1 cellular context compared by ENCODE assay signal in genomic region chr20:25378189-25378883, GRCh38.
TF ChIP-seq lines count a peak whose summit lies in the region.

No MANE protein-coding gene starts in this region.

TF ChIP-seq in HepG2, 621 proteins besides CTCF, POLR2A, EP300 and RAD21 (continued from another document and continues in another):
- TF ChIP-seq E2F1 (CRISPR knock-in tag; IDR thresholded peaks at IDR 0.05) (no peak), MXD3 (CRISPR knock-in tag; IDR thresholded peaks at IDR 0.05) (no peak), ZNF761 (CRISPR knock-in tag; conservative IDR thresholded peaks at IDR 0.05) (peak; percentile 48; the same call in 1 of the 2 replicates), ZBTB46 (CRISPR knock-in tag; IDR thresholded peaks at IDR 0.05; ENCODE audit: borderline replicate concordance) (0 out of 2 replicates have a peak, but pooled peaks have one; percentile 29), ZBTB25 (CRISPR knock-in tag; IDR thresholded peaks at IDR 0.05) (peak; percentile 60; the same call in 1 of the 2 replicates), ZFY (CRISPR knock-in tag; IDR thresholded peaks at IDR 0.05) (0 out of 2 replicates have a peak, but pooled peaks have one; percentile 15), ZNF225 (CRISPR knock-in tag; IDR thresholded peaks at IDR 0.05) (no peak), ZNF841 (CRISPR knock-in tag; IDR thresholded peaks at IDR 0.05; ENCODE audit: borderline replicate concordance) (0 out of 2 replicates have a peak, but pooled peaks have one; percentile 69), NFRKB (IDR thresholded peaks at IDR 0.05) (no peak), KDM1A (CRISPR knock-in tag; IDR thresholded peaks at IDR 0.05) (peak; percentile 90), ZBTB37 (CRISPR knock-in tag; IDR thresholded peaks at IDR 0.05) (peak; percentile 88; the same call in 1 of the 2 replicates), DRAP1 (CRISPR knock-in tag; IDR thresholded peaks at IDR 0.05) (no peak; the same call in 1 of the 2 replicates), HNRNPK (IDR thresholded peaks at IDR 0.05; ENCODE audit: low read depth, low read length, poor library complexity, severe bottlenecking) (peak; percentile 52), JDP2 (CRISPR knock-in tag; IDR thresholded peaks at IDR 0.05; ENCODE audit: borderline replicate concordance) (no peak), ZNF552 (CRISPR knock-in tag; IDR thresholded peaks at IDR 0.05; ENCODE audit: borderline replicate concordance) (no peak), THAP9 (CRISPR knock-in tag; IDR thresholded peaks at IDR 0.05; ENCODE audit: borderline replicate concordance) (no peak), ELF3 (CRISPR knock-in tag; IDR thresholded peaks at IDR 0.05) (peak; percentile 73), MXD1 (CRISPR knock-in tag; IDR thresholded peaks at IDR 0.05) (no peak), PTBP1 (IDR thresholded peaks at IDR 0.05; ENCODE audit: low read depth, low read length, poor library complexity, severe bottlenecking) (no peak), PBX2 (CRISPR knock-in tag; IDR thresholded peaks at IDR 0.05) (0 out of 2 replicates have a peak, but pooled peaks have one; percentile 44), SIX4 (CRISPR knock-in tag; IDR thresholded peaks at IDR 0.05) (no peak), ZHX1 (CRISPR knock-in tag; IDR thresholded peaks at IDR 0.05; ENCODE audit: low read depth) (no peak; the same call in 1 of the 2 replicates), ZNF878 (CRISPR knock-in tag; IDR thresholded peaks at IDR 0.05) (peak; percentile 38), ZNF318 (CRISPR knock-in tag; IDR thresholded peaks at IDR 0.05) (no peak), SALL2 (CRISPR knock-in tag; IDR thresholded peaks at IDR 0.05) (0 out of 2 replicates have a peak, but pooled peaks have one; percentile 20), DPF2 (CRISPR knock-in tag; IDR thresholded peaks at IDR 0.05; ENCODE audit: borderline replicate concordance, low read depth) (peak; percentile 55), KAT8 (CRISPR knock-in tag; IDR thresholded peaks at IDR 0.05) (peak; percentile 70; the same call in 1 of the 2 replicates), SAP130 (CRISPR knock-in tag; IDR thresholded peaks at IDR 0.05; ENCODE audit: low read depth) (peak; percentile 82; the same call in 1 of the 2 replicates), RCOR2 (CRISPR knock-in tag; IDR thresholded peaks at IDR 0.05) (peak; percentile 94), ZMYM4 (CRISPR knock-in tag; IDR thresholded peaks at IDR 0.05) (peak; percentile 70), FOSL2 (CRISPR knock-in tag; IDR thresholded peaks at IDR 0.05) (peak; percentile 73), IRF2 (CRISPR knock-in tag; IDR thresholded peaks at IDR 0.05) (peak; percentile 68; the same call in 1 of the 2 replicates), ZFYVE20 (CRISPR knock-in tag; IDR thresholded peaks at IDR 0.05; ENCODE audit: borderline replicate concordance, low read depth) (no peak), NONO (IDR thresholded peaks at IDR 0.05) (no peak), NONO (CRISPR knock-in tag; conservative IDR thresholded peaks at IDR 0.05) (peak; percentile 71), ZNF83 (CRISPR knock-in tag; IDR thresholded peaks at IDR 0.05; ENCODE audit: borderline replicate concordance) (no peak)
